ENCODE assay signal across 13 cellular contexts in genomic region chr13:29924951-29925350, GRCh38.
DNase-seq lines count a peak whose midpoint lies in the region; TF ChIP-seq lines count a peak whose summit lies in the region.
"Had no signal": no experiment of that assay in that cellular context is flagged by ENCODE, and none has a peak within 500 bp of the region (broad histone marks: within the 10 kb centered on the region; RNA-seq: fewer than 3 reads in every experiment).

No MANE protein-coding gene starts in this region.

- TF ChIP-seq POLR2A in breast epithelium (IDR thresholded peaks at IDR 0.05), result no peak

- POLR2A ChIA-PET in CD8-positive, alpha-beta memory T cell (lab: Charles Lee), result interaction anchor here (1.4 kb wide), 1 partner anchor 11 kb away, joined by 3 read pairs; no protein-coding TSS in a partner anchor

- no peak overlapping the region for H3K4me3 Mint-ChIP-seq in CD8-positive, alpha-beta memory T cell
- H3K4me3 Mint-ChIP-seq: activated naive CD4-positive, alpha-beta T cell treated with anti-CD3 and anti-CD28 coated beads, Interleukin-2, amount 10 ng/mL, durations not matched to agents 7 days and 5 days; CD8-positive, alpha-beta T cell; T-helper 2 cell treated with Interferon-gamma antibody and Interleukin-4, amounts not matched to agents 5 μg/mL and 100 μg/mL, for 36 hours had no signal

- H4K91ac ChIP-seq in mesenchymal stem cell (ENCODE audit: low read length), result no peak overlapping the region

- H3K27ac ChIP-seq in GM23248 (peak overlapping the region; percentile 92), breast epithelium (peak overlapping the region; percentile 94 to 95), mesenchymal stem cell (ENCODE audit: low read length, poor library complexity, severe bottlenecking) (peak overlapping the region; percentile 97), subcutaneous abdominal adipose tissue (ENCODE audit: low read depth, low read length) (peak overlapping the region; percentile 90)
- no peak overlapping the region for H3K27ac ChIP-seq in CD8-positive, alpha-beta memory T cell (ENCODE audit: low read depth, low read length)

- H3K36me3 ChIP-seq in GM23248 (ENCODE audit: low read depth) (no peaks in the 10 kb centered on the region), breast epithelium (no peaks in the 10 kb centered on the region), mesenchymal stem cell (ENCODE audit: control insufficient read depth in 1 of 2, insufficient read depth in 2 of 2, low read depth in 1 of 2, low read length in 2 of 2) (no peaks in the 10 kb centered on the region), subcutaneous abdominal adipose tissue (ENCODE audit: control insufficient read depth in 5 of 5, insufficient read depth in 5 of 5, low read length in 5 of 5) (no peaks in the 10 kb centered on the region)
- H3K36me3 ChIP-seq in CD8-positive, alpha-beta memory T cell (ENCODE audit: insufficient read depth, low read length), result no peaks in the 10 kb centered on the region
- H3K36me3 ChIP-seq: gastrocnemius medialis had no signal

- peak overlapping the region; percentile 66 for H2BK5ac ChIP-seq in mesenchymal stem cell (ENCODE audit: low read depth, low read length, poor library complexity, severe bottlenecking)

- H3K9me2 ChIP-seq in GM23248 (ENCODE audit: insufficient read depth), result no peaks in the 10 kb centered on the region

- peak overlapping the region; percentile 21 for H4K8ac ChIP-seq in mesenchymal stem cell (ENCODE audit: low read length)

- intact Hi-C loops in breast epithelium (cut with DNase I; ENCODE audit: low total_unique reads), result no loop called here

- H3F3A ChIP-seq in GM23248 (ENCODE audit: insufficient read depth), result peaks cover 42% of the 10 kb centered on the region

- H3K4ac ChIP-seq in mesenchymal stem cell (ENCODE audit: low read depth in 1 of 2, low read length in 2 of 2), result peak overlapping the region in 1 of 2 experiments; percentile 58

- in situ Hi-C loops in GM23248 (cut with MboI), result loop anchor here (25.0 kb wide), 1 partner anchor 187 kb away; no protein-coding TSS in a partner anchor

- H3K79me1 ChIP-seq in mesenchymal stem cell (replicated peaks; ENCODE audit: low read length, poor library complexity, severe bottlenecking), result no peaks in the 10 kb centered on the region

- DNase-seq in GM23248, result no peak
- DNase-seq in breast epithelium (ENCODE audit: low spot score in 2 of 2), result no peak
- DNase-seq in mesenchymal stem cell, result no peak
- DNase-seq in cerebellum (ENCODE audit: low spot score), result no peak
- DNase-seq in GM10266 (ENCODE audit: extremely low spot score), result no peak
- no peak for DNase-seq in HCEC 1CT
- DNase-seq in CD8-positive, alpha-beta memory T cell, result no peak
- DNase-seq: cortex of kidney had no signal

- H3K9ac ChIP-seq in GM23248 (peak overlapping the region; percentile 66), mesenchymal stem cell (ENCODE audit: low read length) (peak overlapping the region; percentile 20), subcutaneous abdominal adipose tissue (ENCODE audit: low read length in 5 of 5) (no peak overlapping the region)

- H3K4me1 ChIP-seq in GM23248 (ENCODE audit: insufficient read depth) (peaks cover 44% of the 10 kb centered on the region), breast epithelium (peaks cover 4 to 25% of the 10 kb centered on the region in 2 donors), mesenchymal stem cell (ENCODE audit: control insufficient read depth, insufficient read depth, low read depth, low read length) (peaks cover 17% of the 10 kb centered on the region), subcutaneous abdominal adipose tissue (ENCODE audit: control insufficient read depth in 5 of 5, insufficient read depth in 5 of 5, low read length in 5 of 5) (peaks cover 3 to 37% (median 25%) of the 10 kb centered on the region in 5 donors)
- H3K4me1 ChIP-seq in CD8-positive, alpha-beta memory T cell (ENCODE audit: insufficient read depth, low read length), result peaks cover 5% of the 10 kb centered on the region

- H3K4me3 ChIP-seq in GM23248, result peak overlapping the region; percentile 38; the same call in 1 of the 2 replicates
- H3K4me3 ChIP-seq in breast epithelium, result no peak overlapping the region
- H3K4me3 ChIP-seq in mesenchymal stem cell (ENCODE audit: insufficient read depth in 1 of 2, low read depth in 1 of 2, low read length in 2 of 2), result no peak overlapping the region
- H3K4me3 ChIP-seq in subcutaneous abdominal adipose tissue (ENCODE audit: low read depth in 1 of 5, low read length in 5 of 5), result peak overlapping the region in 1 of 5 donors; percentile 4
- H3K4me3 ChIP-seq in CD8-positive, alpha-beta memory T cell (ENCODE audit: low read length), result no peak overlapping the region
- H3K4me3 ChIP-seq: gastrocnemius medialis had no signal

- H3K9me3 ChIP-seq in GM23248 (ENCODE audit: low read depth), result no peaks in the 10 kb centered on the region
- no peaks in the 10 kb centered on the region for H3K9me3 ChIP-seq in breast epithelium
- H3K9me3 ChIP-seq in mesenchymal stem cell (ENCODE audit: control insufficient read depth, low read length), result no peaks in the 10 kb centered on the region
- no peaks in the 10 kb centered on the region for H3K9me3 ChIP-seq in subcutaneous abdominal adipose tissue (ENCODE audit: control insufficient read depth in 5 of 5, low read length in 5 of 5)
- H3K9me3 ChIP-seq in CD8-positive, alpha-beta memory T cell (ENCODE audit: low read length), result no peaks in the 10 kb centered on the region
- H3K9me3 ChIP-seq: gastrocnemius medialis had no signal

- H3K27ac Mint-ChIP-seq in CD8-positive, alpha-beta memory T cell, result peak overlapping the region in 1 of 8 donors; percentile 25
- H3K27ac Mint-ChIP-seq: activated naive CD4-positive, alpha-beta T cell treated with anti-CD3 and anti-CD28 coated beads, Interleukin-2, amount 10 ng/mL, durations not matched to agents 7 days and 5 days; CD8-positive, alpha-beta T cell; T-helper 2 cell treated with Interferon-gamma antibody and Interleukin-4, amounts not matched to agents 5 μg/mL and 100 μg/mL, for 36 hours had no signal

- H2BK120ac ChIP-seq in mesenchymal stem cell (ENCODE audit: low read depth, low read length), result no peak overlapping the region

- peaks cover 5 to 41% (median 23%) of the 10 kb centered on the region in 3 donors for H3K4me1 Mint-ChIP-seq in CD8-positive, alpha-beta memory T cell

- H3K14ac ChIP-seq in mesenchymal stem cell (ENCODE audit: low read length in 2 of 2), result peak overlapping the region in 1 of 2 experiments; percentile 72

- H2BK12ac ChIP-seq in mesenchymal stem cell (ENCODE audit: low read length in 2 of 2), result peak overlapping the region in 1 of 2 experiments; percentile 65

- H3K27me3 Mint-ChIP-seq in CD8-positive, alpha-beta memory T cell, result peaks cover 0 to 2% of the 10 kb centered on the region in 2 donors

- no peaks in the 10 kb centered on the region for H3K79me2 ChIP-seq in GM23248 (ENCODE audit: insufficient read depth)

- TF ChIP-seq CTCF in breast epithelium (IDR thresholded peaks at IDR 0.05) (no peak), GM10266 (IDR thresholded peaks at IDR 0.05; ENCODE audit: control insufficient read depth, insufficient read depth, low read depth, missing control alignments) (no peak)

- 92 to 96% methylated on average over 6 of the region's 6 CpGs for WGBS in GM23248 (ENCODE audit: low coverage in 1 of 2, low lambda C conversion rate in 2 of 2, missing lambda C conversion rate in 2 of 2), 2 experiments
- WGBS in mesenchymal stem cell, result 79% methylated on average over 2 of the region's 6 CpGs

- H3K18ac ChIP-seq in mesenchymal stem cell (ENCODE audit: low read depth in 1 of 2, low read length in 2 of 2), result peak overlapping the region in 1 of 2 experiments; percentile 84

- no peak overlapping the region for H3K23ac ChIP-seq in mesenchymal stem cell (ENCODE audit: low read length in 2 of 2)

- CTCF ChIA-PET in CD8-positive, alpha-beta memory T cell (lab: Charles Lee), result interaction anchor here (0.9 to 7.2 kb wide), 9 partner anchors 11 to 416 kb away, joined by 3 to 85 read pairs (median 5); no protein-coding TSS in a partner anchor

- H3K9me3 Mint-ChIP-seq in CD8-positive, alpha-beta memory T cell, result no peaks in the 10 kb centered on the region
- H3K9me3 Mint-ChIP-seq: activated naive CD4-positive, alpha-beta T cell treated with anti-CD3 and anti-CD28 coated beads, Interleukin-2, amount 10 ng/mL, durations not matched to agents 7 days and 5 days; CD8-positive, alpha-beta T cell; T-helper 2 cell treated with Interferon-gamma antibody and Interleukin-4, amounts not matched to agents 5 μg/mL and 100 μg/mL, for 36 hours had no signal

- H2AFZ ChIP-seq in GM23248 (no peak overlapping the region), mesenchymal stem cell (ENCODE audit: low read depth, low read length) (peak overlapping the region; percentile 47)

- H2BK15ac ChIP-seq in mesenchymal stem cell (ENCODE audit: low read depth, poor library complexity, severe bottlenecking), result no peak overlapping the region

- H3K4me2 ChIP-seq in GM23248 (ENCODE audit: unreplicated experiment) (peak overlapping the region; percentile 64), mesenchymal stem cell (ENCODE audit: low read length, poor library complexity, severe bottlenecking) (no peak overlapping the region)

- peak overlapping the region; percentile 86 for H2AK5ac ChIP-seq in mesenchymal stem cell (ENCODE audit: low read length, severe bottlenecking)

- H3K27me3 ChIP-seq in GM23248 (replicated peaks; ENCODE audit: insufficient read depth), result no peaks in the 10 kb centered on the region
- H3K27me3 ChIP-seq in breast epithelium, result no peaks in the 10 kb centered on the region
- no peaks in the 10 kb centered on the region for H3K27me3 ChIP-seq in mesenchymal stem cell (ENCODE audit: control insufficient read depth in 1 of 2, insufficient read depth in 1 of 2, low read length in 2 of 2)
- no peaks in the 10 kb centered on the region for H3K27me3 ChIP-seq in subcutaneous abdominal adipose tissue (ENCODE audit: control insufficient read depth in 5 of 5, insufficient read depth in 4 of 5, low read length in 5 of 5)
- no peaks in the 10 kb centered on the region for H3K27me3 ChIP-seq in CD8-positive, alpha-beta memory T cell (ENCODE audit: insufficient read depth, low read length, poor library complexity, severe bottlenecking)
- H3K27me3 ChIP-seq: gastrocnemius medialis had no signal

- no peaks in the 10 kb centered on the region for H4K20me1 ChIP-seq in GM23248 (ENCODE audit: insufficient read depth)

- H3K36me3 Mint-ChIP-seq in CD8-positive, alpha-beta memory T cell, result peaks cover 0 to 1% (median 0%) of the 10 kb centered on the region in 3 donors
- H3K36me3 Mint-ChIP-seq: activated naive CD4-positive, alpha-beta T cell treated with anti-CD3 and anti-CD28 coated beads, Interleukin-2, amount 10 ng/mL, durations not matched to agents 7 days and 5 days; CD8-positive, alpha-beta T cell had no signal

Comparison
In these comparisons a context has a peak if more than half of its experiments do, and no peak if none do; other contexts are left out.
1. H3K9ac ChIP-seq: peak in GM23248 (single experiment) and mesenchymal stem cell (single experiment); none in subcutaneous abdominal adipose tissue (0 of 5).